2 cellular contexts compared by ENCODE assay signal in genomic region chr13:49986471-49986870, GRCh38.
A peak's percentile ranks its signal among the peaks of the same experiment; 100 is the strongest.
TF ChIP-seq lines count a peak whose summit lies in the region.

No MANE protein-coding gene starts in this region.

TF ChIP-seq in liver, 16 proteins besides CTCF, POLR2A, EP300 and RAD21:
- TF ChIP-seq MAX (IDR thresholded peaks at IDR 0.05) (no peak), TAF1 (conservative IDR thresholded peaks at IDR 0.05) (no peak), FOXA1 (IDR thresholded peaks at IDR 0.05) (no peak), JUND (IDR thresholded peaks at IDR 0.05) (peak in 1 of 2 donors; percentile 53), YY1 (IDR thresholded peaks at IDR 0.05) (peak; percentile 18), RXRA (IDR thresholded peaks at IDR 0.05) (peak in 1 of 2 donors; percentile 73), HNF4G (IDR thresholded peaks at IDR 0.05) (no peak), ATF3 (IDR thresholded peaks at IDR 0.05) (no peak), SP1 (IDR thresholded peaks at IDR 0.05) (no peak), HNF4A (conservative IDR thresholded peaks at IDR 0.05) (peak; percentile 67 to 75), FOXA2 (IDR thresholded peaks at IDR 0.05) (no peak)

TF ChIP-seq in HepG2, 621 proteins besides CTCF, POLR2A, EP300 and RAD21:
- no peak for TF ChIP-seq E2F1 (CRISPR knock-in tag; IDR thresholded peaks at IDR 0.05)
- no peak for TF ChIP-seq ZBED4 (CRISPR knock-in tag; IDR thresholded peaks at IDR 0.05; ENCODE audit: borderline replicate concordance)
- no peak for TF ChIP-seq NFAT5 (CRISPR knock-in tag; IDR thresholded peaks at IDR 0.05)
- TF ChIP-seq THAP11 (CRISPR knock-in tag; IDR thresholded peaks at IDR 0.05) = no peak
- no peak for TF ChIP-seq ZBTB2 (CRISPR knock-in tag; IDR thresholded peaks at IDR 0.05; ENCODE audit: low read depth)
- TF ChIP-seq TBL1XR1 (IDR thresholded peaks at IDR 0.05; ENCODE audit: borderline replicate concordance, low read length, partially characterized antibody) = no peak
